16 cellular contexts compared by ENCODE assay signal in genomic region chr1:162139398-162139685, GRCh38.
DNase-seq lines count a peak whose midpoint lies in the region; ATAC-seq, FAIRE-seq and TF ChIP-seq lines count a peak whose summit lies in the region.
"Had no signal": no experiment of that assay in that cellular context is flagged by ENCODE, and none has a peak within 500 bp of the region (broad histone marks: within the 10 kb centered on the region; RNA-seq: fewer than 3 reads in every experiment).

No MANE protein-coding gene starts in this region.

- peaks cover 56% of the 10 kb centered on the region for H3K4me1 Mint-ChIP-seq in GM23338

- no peak overlapping the region for H3K27ac Mint-ChIP-seq in GM23338

- peaks cover 75% of the 10 kb centered on the region for H3K79me2 ChIP-seq in GM23338 (replicated peaks; ENCODE audit: insufficient read depth)

- CTCF ChIA-PET in Panc1 (lab: Charles Lee): no interaction called here

- no peaks in the 10 kb centered on the region for H3K9me2 ChIP-seq in GM23338 (ENCODE audit: insufficient read depth)

- ATAC-seq in GM23338 (no peak), Panc1 (no peak), pancreas (no peak)

- H3K4me3 ChIP-seq in GM23338: no peak overlapping the region
- no peak overlapping the region for H3K4me3 ChIP-seq in Panc1 (ENCODE audit: low read depth in 2 of 2, low read length in 2 of 2)
- H3K4me3 ChIP-seq in mesodermal cell (ENCODE audit: extremely low read depth, insufficient read depth, low read length, poor library complexity, severe bottlenecking): no peak overlapping the region
- H3K4me3 ChIP-seq in pancreas: no peak overlapping the region
- H3K4me3 ChIP-seq: HAP-1 had no signal

- no peaks in the 10 kb centered on the region for H3K9me3 Mint-ChIP-seq in GM23338

- H4K20me1 ChIP-seq in GM23338 (replicated peaks; ENCODE audit: insufficient read depth): no peaks in the 10 kb centered on the region

- in situ Hi-C loops in Panc1 (cut with HindIII; ENCODE audit: low pct_unique_long_range_greater_than_20kb, low sequenced_read_pairs): no loop called here

- H3K27ac ChIP-seq in GM23338 (ENCODE audit: low read depth) (0 out of 2 replicates have a peak overlapping the region, but pooled peaks have one; percentile 45), Panc1 (ENCODE audit: low read length) (peak overlapping the region; percentile 99), mesodermal cell (ENCODE audit: low read depth, low read length, severe bottlenecking) (peak overlapping the region; percentile 32), pancreas (no peak overlapping the region)
- H3K27ac ChIP-seq: RWPE1 had no signal

- H2AFZ ChIP-seq in GM23338: no peak overlapping the region

- DNase-seq in GM23338 (ENCODE audit: low spot score): no peak
- DNase-seq in Panc1 (ENCODE audit: low read depth, low spot score): no peak
- peak; percentile 71 for DNase-seq in superior temporal gyrus (ENCODE audit: extremely low spot score)
- no peak for DNase-seq in pancreas
- DNase-seq in LoVo (ENCODE audit: low spot score): no peak
- DNase-seq in NOMO-1 (lab: John Stamatoyannopoulos, UW; ENCODE audit: unreplicated experiment in 2 of 2): no peak
- DNase-seq: COR-L47, DMS 273 treated with DMSO at 0.1 percent for 48 hours, DND-41, NCI-H1694 treated with DMSO at 0.1 percent for 48 hours, NCI-H510A, NCI-H774, SIG-M5 had no signal

- intact Hi-C loops in Panc1 (cut with micrococcal nuclease; ENCODE audit: unreplicated experiment): no loop called here
- intact Hi-C loops in pancreas (cut with DNase I): no loop called here

- 0 out of 2 replicates have a peak, but pooled peaks cover 5% of the 10 kb centered on the region for H3F3A ChIP-seq in GM23338 (replicated peaks; ENCODE audit: low read depth)

- no peaks in the 10 kb centered on the region for H3K27me3 ChIP-seq in GM23338 (ENCODE audit: insufficient read depth)
- H3K27me3 ChIP-seq in Panc1 (ENCODE audit: control insufficient read depth, insufficient read depth, low read length): no peaks in the 10 kb centered on the region
- no peaks in the 10 kb centered on the region for H3K27me3 ChIP-seq in pancreas

- no peak overlapping the region for H3K4me3 Mint-ChIP-seq in GM23338

- no peak overlapping the region for H3K4me2 ChIP-seq in GM23338

- TF ChIP-seq CTCF in GM23338 (conservative IDR thresholded peaks at IDR 0.05; ENCODE audit: low read depth in 2 of 2): no peak
- no peak for TF ChIP-seq CTCF in Panc1 (IDR thresholded peaks at IDR 0.05)
- no peak for TF ChIP-seq CTCF in pancreas (IDR thresholded peaks at IDR 0.05)

- peaks cover 39% of the 10 kb centered on the region for H3K4me1 ChIP-seq in GM23338 (ENCODE audit: insufficient read depth)
- peaks cover 98% of the 10 kb centered on the region for H3K4me1 ChIP-seq in Panc1 (ENCODE audit: control insufficient read depth, insufficient read depth, low read length)
- H3K4me1 ChIP-seq in mesodermal cell (ENCODE audit: control insufficient read depth, insufficient read depth, low read length, poor library complexity, severe bottlenecking): peaks cover 46% of the 10 kb centered on the region
- H3K4me1 ChIP-seq in pancreas: no peaks in the 10 kb centered on the region
- H3K4me1 ChIP-seq: HAP-1 had no signal

- no peaks in the 10 kb centered on the region for H3K36me3 ChIP-seq in GM23338 (ENCODE audit: insufficient read depth)
- no peaks in the 10 kb centered on the region for H3K36me3 ChIP-seq in Panc1 (ENCODE audit: control insufficient read depth, insufficient read depth, low read length)
- H3K36me3 ChIP-seq in mesodermal cell (ENCODE audit: control insufficient read depth, insufficient read depth, low read length): no peaks in the 10 kb centered on the region
- no peaks in the 10 kb centered on the region for H3K36me3 ChIP-seq in pancreas
- H3K36me3 ChIP-seq: HAP-1 had no signal

- H3K27me3 Mint-ChIP-seq in GM23338 (ENCODE audit: insufficient read depth, low read depth, poor library complexity): peaks cover 6% of the 10 kb centered on the region

- no TSS peak for BruUV-seq in Panc1 (replicated peaks; lab: Mats Ljungman, UMichigan)

- POLR2A ChIA-PET in Panc1 (lab: Charles Lee): no interaction called here

- no peak for FAIRE-seq in pancreas (lab: Jason Lieb, UNC)

- no peaks in the 10 kb centered on the region for H3K36me3 Mint-ChIP-seq in GM23338 (ENCODE audit: low read depth)

- no peaks in the 10 kb centered on the region for H3K9me3 ChIP-seq in Panc1 (ENCODE audit: control insufficient read depth, insufficient read depth, low read depth, low read length)
- H3K9me3 ChIP-seq in mesodermal cell (ENCODE audit: control insufficient read depth, low read length): no peaks in the 10 kb centered on the region
- H3K9me3 ChIP-seq in pancreas: no peaks in the 10 kb centered on the region
- H3K9me3 ChIP-seq: HAP-1 had no signal

- WGBS in mesodermal cell (ENCODE audit: insufficient coverage in 2 of 2), 2 experiments: 75 to 100% methylated on average over 1 of the region's 2 CpGs
- WGBS in pancreas, 2 donors: 93 to 94% methylated on average over 2 of the region's 2 CpGs

TF ChIP-seq in GM23338, 12 proteins besides CTCF, POLR2A, EP300 and RAD21:
- no peak for TF ChIP-seq POLR2AphosphoS5 (IDR thresholded peaks at IDR 0.05; ENCODE audit: low read depth)
- TF ChIP-seq EZH2 (IDR thresholded peaks at IDR 0.05; ENCODE audit: low read depth, unreplicated experiment): no peak

Comparison
In these comparisons a context has a peak if more than half of its experiments do, and no peak if none do; other contexts are left out.
1. H3K27ac ChIP-seq: peak in GM23338 (single experiment), Panc1 (single experiment) and mesodermal cell (single experiment); none in pancreas (0 of 4).